8 cellular contexts compared by ENCODE assay signal in the genomic region with DNA sequence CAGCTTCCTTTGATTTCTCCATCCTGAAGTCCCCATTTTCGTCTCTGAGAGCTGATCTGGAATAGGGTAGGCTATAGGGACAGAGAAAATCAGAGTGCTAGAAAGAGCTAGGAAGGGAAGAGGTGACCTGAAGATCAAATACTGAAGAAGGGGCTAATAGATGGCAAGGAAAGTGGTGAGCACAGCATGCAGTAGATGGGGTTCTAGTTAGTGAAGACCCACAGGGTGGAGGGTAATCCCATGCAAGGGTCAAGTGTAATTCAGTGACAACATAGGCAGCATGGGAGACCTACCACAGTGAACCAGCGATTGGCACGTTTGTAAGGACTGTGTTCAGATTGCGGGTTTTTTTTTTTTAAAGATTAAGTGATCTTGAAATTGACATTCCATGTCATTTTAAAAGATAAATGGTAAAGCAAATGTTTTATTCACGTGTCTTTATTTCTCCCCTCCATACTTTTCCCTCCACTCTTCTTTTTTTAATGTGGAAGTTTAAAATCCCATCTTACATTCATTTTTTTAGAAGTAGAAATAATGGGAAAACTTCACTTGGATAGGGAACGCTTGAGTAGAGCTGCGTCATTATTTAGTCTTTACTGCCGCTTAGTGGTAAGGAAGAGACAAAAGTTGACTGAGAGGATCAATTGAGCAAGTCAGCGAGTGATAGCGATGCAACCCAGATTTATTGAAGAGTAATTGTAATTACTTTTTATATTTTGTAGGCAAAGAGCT. TPM values are rescaled to one million over a fixed set of nuclear protein-coding genes. Genes with fewer than 3 reads are reported as not detected.
DNase-seq lines count a peak whose midpoint lies in the region; ATAC-seq and TF ChIP-seq lines count a peak whose summit lies in the region.

No MANE protein-coding gene starts in this region.

- intact Hi-C loops in CD8-positive, alpha-beta T cell (cut with DNase I, micrococcal nuclease) = loop anchor here (1.0 to 5.0 kb wide), 8 partner anchors 20 to 1004 kb away; no protein-coding TSS in a partner anchor

- H3K27ac ChIP-seq in CD8-positive, alpha-beta T cell (ENCODE audit: low read depth, low read length) = no peak overlapping the region
- H3K27ac ChIP-seq in effector memory CD4-positive, alpha-beta T cell (ENCODE audit: insufficient read depth, low read length, poor library complexity, severe bottlenecking) = no peak overlapping the region

- peaks cover 3% of the 10 kb centered on the region for H3K4me1 Mint-ChIP-seq in CD8-positive, alpha-beta T cell (ENCODE audit: low read depth)
- peaks cover 3 to 6% (median 4%) of the 10 kb centered on the region in 3 donors for H3K4me1 Mint-ChIP-seq in naive B cell

- no peaks in the 10 kb centered on the region for H3K9me3 Mint-ChIP-seq in CD8-positive, alpha-beta T cell
- no peaks in the 10 kb centered on the region for H3K9me3 Mint-ChIP-seq in naive B cell

- DNase-seq in CD8-positive, alpha-beta T cell = no peak
- DNase-seq in LNCaP clone FGC (ENCODE audit: low read depth) (no peak), RPMI7951 (ENCODE audit: low read depth) (peak; percentile 70), epithelial cell of proximal tubule (ENCODE audit: low read depth) (no peak), naive B cell (peak; percentile 37), OCI-M2 (lab: John Stamatoyannopoulos, UW; ENCODE audit: unreplicated experiment) (no peak)
- DNase-seq in effector memory CD4-positive, alpha-beta T cell = no peak

- H3K4me3 ChIP-seq in CD8-positive, alpha-beta T cell (ENCODE audit: low read depth, low read length) = no peak overlapping the region
- H3K4me3 ChIP-seq in LNCaP clone FGC (ENCODE audit: low read depth, low read length) = no peak overlapping the region
- no peak overlapping the region for H3K4me3 ChIP-seq in epithelial cell of proximal tubule (ENCODE audit: low read depth, low read length)
- H3K4me3 ChIP-seq in effector memory CD4-positive, alpha-beta T cell (ENCODE audit: insufficient read depth, low read depth, low read length, poor library complexity, severe bottlenecking) = no peak overlapping the region

- CTCF ChIA-PET in CD8-positive, alpha-beta T cell (lab: Charles Lee) = interaction anchor here (0.6 to 9.8 kb wide), 30 partner anchors 9 to 1006 kb away, joined by 3 to 164 read pairs (median 4); a partner anchor contains a TSS

- no peak overlapping the region for H3K27ac Mint-ChIP-seq in CD8-positive, alpha-beta T cell
- H3K27ac Mint-ChIP-seq in naive B cell = peak overlapping the region in 1 of 6 donors; percentile 39

- peaks cover 23% of the 10 kb centered on the region for H3K27me3 Mint-ChIP-seq in CD8-positive, alpha-beta T cell (ENCODE audit: low read depth)
- H3K27me3 Mint-ChIP-seq in naive B cell = peaks cover 6 to 14% (median 11%) of the 10 kb centered on the region in 3 donors

- H3K4me3 Mint-ChIP-seq in CD8-positive, alpha-beta T cell = no peak overlapping the region
- no peak overlapping the region for H3K4me3 Mint-ChIP-seq in naive B cell

- no peaks in the 10 kb centered on the region for H3K36me3 ChIP-seq in CD8-positive, alpha-beta T cell (ENCODE audit: insufficient read depth, low read length)
- no peaks in the 10 kb centered on the region for H3K36me3 ChIP-seq in effector memory CD4-positive, alpha-beta T cell (ENCODE audit: control insufficient read depth, insufficient read depth, low read length)

- POLR2A ChIA-PET in CD8-positive, alpha-beta T cell (lab: Charles Lee) = interaction anchor here (0.6 to 0.8 kb wide), 3 partner anchors 156 to 274 kb away, joined by 3 to 4 read pairs (median 3); no protein-coding TSS in a partner anchor

- no peaks in the 10 kb centered on the region for H3K27me3 ChIP-seq in CD8-positive, alpha-beta T cell (ENCODE audit: insufficient read depth, low read length)
- no peaks in the 10 kb centered on the region for H3K27me3 ChIP-seq in effector memory CD4-positive, alpha-beta T cell (replicated peaks; ENCODE audit: control insufficient read depth, insufficient read depth, low read length, poor library complexity, severe bottlenecking)

- no peaks in the 10 kb centered on the region for H3K4me1 ChIP-seq in CD8-positive, alpha-beta T cell (ENCODE audit: insufficient read depth, low read length)
- no peaks in the 10 kb centered on the region for H3K4me1 ChIP-seq in effector memory CD4-positive, alpha-beta T cell (ENCODE audit: control insufficient read depth, insufficient read depth, low read length, poor library complexity, severe bottlenecking)

- peak; percentile 70 for TF ChIP-seq CTCF in CD8-positive, alpha-beta T cell (IDR thresholded peaks at IDR 0.05)
- peak; percentile 77 for TF ChIP-seq CTCF in LNCaP clone FGC (IDR thresholded peaks at IDR 0.05; ENCODE audit: control insufficient read depth, extremely low read depth, insufficient read depth)
- TF ChIP-seq CTCF in epithelial cell of proximal tubule (conservative IDR thresholded peaks at IDR 0.05; ENCODE audit: low read depth, low read length) = peak; percentile 90

- H3K36me3 Mint-ChIP-seq in CD8-positive, alpha-beta T cell = no peaks in the 10 kb centered on the region
- H3K36me3 Mint-ChIP-seq in naive B cell = no peaks in the 10 kb centered on the region

- peak; percentile 64 for ATAC-seq in CD8-positive, alpha-beta T cell
- ATAC-seq in GM18909 (IDR thresholded peaks at IDR 0.05; ENCODE audit: poor library complexity, unreplicated experiment) (peak; percentile 59), naive B cell (ENCODE audit: low read depth in 2 of 2) (peak; percentile 69 to 71)

- H3K9me3 ChIP-seq in CD8-positive, alpha-beta T cell (ENCODE audit: low read length) = no peaks in the 10 kb centered on the region
- H3K9me3 ChIP-seq in effector memory CD4-positive, alpha-beta T cell (ENCODE audit: control insufficient read depth, low read length) = no peaks in the 10 kb centered on the region

RNA-seq across cellular contexts. Expression of a gene that starts 21.0 kb away (rescaled TPM):
- total RNA-seq in CD8-positive, alpha-beta T cell = 10 to 100 TPM; 91.6 to 94.5 TPM
- total RNA-seq in RPMI7951 (2014; rRNA removed; shearing (Covaris generic)) = 69.0 and 70.9 TPM in 2 replicates
- total RNA-seq in epithelial cell of proximal tubule = 34.1 and 37.6 TPM in 2 replicates
- polyA plus RNA-seq in naive B cell (ENCODE audit: low read depth in 6 of 6) = 100 to 1,000 TPM in 5 of 6 donors, 10 to 100 TPM in 1; 85.7 to 122 (median 108) TPM

Comparison
In these comparisons a context has a peak if more than half of its experiments do, and no peak if none do; other contexts are left out.
1. DNase-seq: peak in RPMI7951 (single experiment) and naive B cell (single experiment); none in CD8-positive, alpha-beta T cell (0 of 7), LNCaP clone FGC (single experiment), epithelial cell of proximal tubule (single experiment), effector memory CD4-positive, alpha-beta T cell (0 of 3) and OCI-M2 (single experiment).
2. Peak in every context shown above with its lines, with median percentiles within 50 percentile points of each other: ATAC-seq and CTCF ChIP-seq.